9 cellular contexts compared by ENCODE assay signal in genomic region chr6:11380969-11381744, GRCh38.
DNase-seq lines count a peak whose midpoint lies in the region; ATAC-seq and TF ChIP-seq lines count a peak whose summit lies in the region.
"Had no signal": no experiment of that assay in that cellular context is flagged by ENCODE, and none has a peak within 500 bp of the region (broad histone marks: within the 10 kb centered on the region; RNA-seq: fewer than 3 reads in every experiment).

No MANE protein-coding gene starts in this region.

- peak; percentile 3 for ATAC-seq in GM19463 (IDR thresholded peaks at IDR 0.05; ENCODE audit: unreplicated experiment)
- peak; percentile 5 for ATAC-seq in mucosa of descending colon
- no peak for ATAC-seq in GM18517 (IDR thresholded peaks at IDR 0.05; ENCODE audit: unreplicated experiment)
- ATAC-seq: foreskin keratinocyte had no signal

- no peaks in the 10 kb centered on the region for H3K4me1 ChIP-seq in mucosa of descending colon (ENCODE audit: low read depth)
- H3K4me1 ChIP-seq: foreskin keratinocyte had no signal

- H3K27ac Mint-ChIP-seq in CD14-positive monocyte, result peak overlapping the region; percentile 97 to 99 (median 97)
- peak overlapping the region; percentile 96 for H3K27ac Mint-ChIP-seq in activated naive CD8-positive, alpha-beta T cell treated with anti-CD3 and anti-CD28 coated beads for 36 hours

- peaks cover 1 to 3% (median 2%) of the 10 kb centered on the region in 3 donors for H3K27me3 Mint-ChIP-seq in CD14-positive monocyte (ENCODE audit: low read depth in 3 of 3)
- H3K27me3 Mint-ChIP-seq in activated naive CD8-positive, alpha-beta T cell treated with anti-CD3 and anti-CD28 coated beads for 36 hours, result no peaks in the 10 kb centered on the region

- peak overlapping the region; percentile 85 to 91 for H3K4me3 Mint-ChIP-seq in CD14-positive monocyte
- H3K4me3 Mint-ChIP-seq in activated naive CD8-positive, alpha-beta T cell treated with anti-CD3 and anti-CD28 coated beads for 36 hours, result peak overlapping the region; percentile 91

- H3K4me3 ChIP-seq in mucosa of descending colon, result no peak overlapping the region

- H3K9me3 Mint-ChIP-seq in CD14-positive monocyte, result peaks cover 0 to 6% (median 3%) of the 10 kb centered on the region in 7 donors
- H3K9me3 Mint-ChIP-seq in activated naive CD8-positive, alpha-beta T cell treated with anti-CD3 and anti-CD28 coated beads for 36 hours, result peaks cover 9% of the 10 kb centered on the region

- TF ChIP-seq CTCF in CD14-positive monocyte (IDR thresholded peaks at IDR 0.05) (no peak), mucosa of descending colon (IDR thresholded peaks at IDR 0.05) (no peak)

- no peak for TF ChIP-seq POLR2A in erythroblast (IDR thresholded peaks at IDR 0.05; ENCODE audit: low read length)

- no peaks in the 10 kb centered on the region for H3K36me3 ChIP-seq in mucosa of descending colon (ENCODE audit: low read depth)

- no peaks in the 10 kb centered on the region for H3K9me3 ChIP-seq in mucosa of descending colon

- DNase-seq in CD14-positive monocyte (ENCODE audit: low spot score) (no peak), mucosa of descending colon (no peak), G401 (ENCODE audit: low spot score) (no peak), RKO (ENCODE audit: low spot score) (no peak), erythroblast (lab: John Stamatoyannopoulos, UW) (no peak)
- DNase-seq in activated naive CD8-positive, alpha-beta T cell treated with anti-CD3 and anti-CD28 coated beads for 36 hours, result no peak
- DNase-seq: foreskin keratinocyte had no signal

- H3K4me1 Mint-ChIP-seq in CD14-positive monocyte, result peaks cover 62% of the 10 kb centered on the region
- H3K4me1 Mint-ChIP-seq in activated naive CD8-positive, alpha-beta T cell treated with anti-CD3 and anti-CD28 coated beads for 36 hours, result peaks cover 51% of the 10 kb centered on the region

- intact Hi-C loops in CD14-positive monocyte (cut with micrococcal nuclease), result loop anchor here in 1 of 2 donors (5.0 kb wide), 2 partner anchors 39 to 81 kb away; no protein-coding TSS in a partner anchor
- intact Hi-C loops in mucosa of descending colon (cut with DNase I, micrococcal nuclease), result no loop called here

- in situ Hi-C loops in G401 (cut with HindIII; ENCODE audit: low sequenced_read_pairs), result no loop called here

- peaks cover 24 to 33% of the 10 kb centered on the region in 2 donors for H3K36me3 Mint-ChIP-seq in CD14-positive monocyte
- H3K36me3 Mint-ChIP-seq in activated naive CD8-positive, alpha-beta T cell treated with anti-CD3 and anti-CD28 coated beads for 36 hours, result peaks cover 52% of the 10 kb centered on the region
